ENCODE assay signal across 8 cellular contexts in the genomic region with DNA sequence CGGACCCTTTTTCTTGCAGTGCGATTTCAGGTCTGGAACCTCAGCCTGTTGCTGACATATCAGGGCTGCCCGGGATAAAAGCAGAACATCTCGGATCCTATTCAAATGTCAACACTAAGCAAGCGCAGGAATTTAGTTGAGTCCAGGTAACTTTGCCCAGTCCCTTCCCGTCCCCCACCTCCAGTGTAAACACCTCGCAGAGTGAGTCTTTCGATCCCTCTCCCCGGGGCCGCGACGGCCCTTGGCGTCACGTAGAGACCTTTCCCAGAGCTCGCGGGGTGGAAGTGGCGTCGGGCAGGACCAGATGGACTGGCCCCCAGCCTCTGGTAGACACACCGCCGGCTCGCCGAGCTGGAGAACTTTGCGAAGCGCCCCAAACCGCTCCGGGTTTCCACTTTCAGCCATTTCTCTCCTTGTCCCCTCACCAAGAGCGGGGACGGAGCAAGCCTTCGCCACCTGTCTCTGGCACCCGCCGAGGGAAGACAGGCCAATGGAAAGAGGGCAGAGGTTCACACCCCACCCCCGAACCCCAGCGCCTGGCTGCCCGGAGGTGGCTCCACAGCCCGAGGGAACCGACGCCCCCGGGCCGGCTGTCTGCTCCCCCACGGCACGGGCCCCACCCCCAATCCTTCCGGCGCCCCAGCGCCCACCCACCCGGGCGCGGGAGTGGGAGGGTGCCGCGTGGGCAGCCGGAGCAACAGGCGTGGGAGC. TPM values are rescaled to one million over a fixed set of nuclear protein-coding genes. Genes with fewer than 3 reads are reported as not detected.
DNase-seq lines count a peak whose midpoint lies in the region; ATAC-seq and TF ChIP-seq lines count a peak whose summit lies in the region.

No MANE protein-coding gene starts in this region.

- no peaks in the 10 kb centered on the region for H3K9me3 Mint-ChIP-seq in activated naive CD4-positive, alpha-beta T cell treated with anti-CD3 and anti-CD28 coated beads, Interleukin-2, amount 10 ng/mL, durations not matched to agents 7 days and 5 days
- H3K9me3 Mint-ChIP-seq in MCF 10A (ENCODE audit: unreplicated experiment) (no peaks in the 10 kb centered on the region), type B pancreatic cell (no peaks in the 10 kb centered on the region)

- peak overlapping the region; percentile 21 for H3K4me3 Mint-ChIP-seq in activated naive CD4-positive, alpha-beta T cell treated with anti-CD3 and anti-CD28 coated beads, Interleukin-2, amount 10 ng/mL, durations not matched to agents 7 days and 5 days
- H3K4me3 Mint-ChIP-seq in MCF 10A (ENCODE audit: unreplicated experiment) (peak overlapping the region; percentile 23), type B pancreatic cell (peak overlapping the region; percentile 81)

- WGBS in lung, 2 donors: 3 to 5% methylated on average over 49 to 51 of the region's 51 CpGs

- H3K27ac ChIP-seq in lung (ENCODE audit: low read depth in 1 of 2, low read length in 1 of 2): peak overlapping the region in 1 of 2 donors; percentile 91

- no peak overlapping the region for H3K27ac Mint-ChIP-seq in activated naive CD4-positive, alpha-beta T cell treated with anti-CD3 and anti-CD28 coated beads, Interleukin-2, amount 10 ng/mL, durations not matched to agents 7 days and 5 days
- H3K27ac Mint-ChIP-seq in MCF 10A (ENCODE audit: low read depth, unreplicated experiment): no peak overlapping the region
- no peak overlapping the region for H3K27ac Mint-ChIP-seq in type B pancreatic cell

- ATAC-seq in lung (ENCODE audit: insufficient read depth, low FRiP score): no peak

- POLR2A ChIA-PET in MCF 10A (lab: Yijun Ruan, JAX): no interaction called here

- H3K4me1 Mint-ChIP-seq in activated naive CD4-positive, alpha-beta T cell treated with anti-CD3 and anti-CD28 coated beads, Interleukin-2, amount 10 ng/mL, durations not matched to agents 7 days and 5 days: peaks cover 11% of the 10 kb centered on the region
- H3K4me1 Mint-ChIP-seq in MCF 10A (ENCODE audit: insufficient read depth, unreplicated experiment) (peaks cover 17% of the 10 kb centered on the region), type B pancreatic cell (ENCODE audit: unreplicated experiment) (no peaks in the 10 kb centered on the region)

- no peaks in the 10 kb centered on the region for H3K27me3 ChIP-seq in lung (ENCODE audit: control insufficient read depth, insufficient read depth)

- TF ChIP-seq CTCF in MCF 10A (IDR thresholded peaks at IDR 0.05; ENCODE audit: unreplicated experiment) (no peak), lung (IDR thresholded peaks at IDR 0.05; ENCODE audit: control extremely low read depth, extremely low read depth) (no peak), type B pancreatic cell (conservative IDR thresholded peaks at IDR 0.05) (no peak)

- peak overlapping the region; percentile 57 for H3K4me3 ChIP-seq in lung

- no peaks in the 10 kb centered on the region for H3K36me3 ChIP-seq in lung (ENCODE audit: control insufficient read depth in 2 of 2, insufficient read depth in 2 of 2, low read length in 2 of 2)

- peaks cover 81% of the 10 kb centered on the region for H3K27me3 Mint-ChIP-seq in activated naive CD4-positive, alpha-beta T cell treated with anti-CD3 and anti-CD28 coated beads, Interleukin-2, amount 10 ng/mL, durations not matched to agents 7 days and 5 days
- H3K27me3 Mint-ChIP-seq in MCF 10A (ENCODE audit: insufficient read depth, unreplicated experiment) (peaks cover 37% of the 10 kb centered on the region), type B pancreatic cell (peaks cover 91% of the 10 kb centered on the region)

- H3K4me1 ChIP-seq in lung (ENCODE audit: control insufficient read depth in 2 of 2, insufficient read depth in 2 of 2, low read length in 2 of 2): peaks cover 0 to 18% of the 10 kb centered on the region in 2 donors

- intact Hi-C loops in MCF 10A (cut with micrococcal nuclease): no loop called here

- CTCF ChIA-PET in activated naive CD4-positive, alpha-beta T cell treated with anti-CD3 and anti-CD28 coated beads, Interleukin-2, amount 10 ng/mL, durations not matched to agents 7 days and 5 days (lab: Charles Lee): interaction anchor here (1.0 kb wide), 1 partner anchor 12 kb away, joined by 4 read pairs; no protein-coding TSS in a partner anchor
- CTCF ChIA-PET in MCF 10A (lab: Yijun Ruan, JAX): interaction anchor here (0.6 to 0.7 kb wide), 2 partner anchors 201 to 220 kb away, joined by 3 read pairs; no protein-coding TSS in a partner anchor

- H3K36me3 Mint-ChIP-seq in activated naive CD4-positive, alpha-beta T cell treated with anti-CD3 and anti-CD28 coated beads, Interleukin-2, amount 10 ng/mL, durations not matched to agents 7 days and 5 days: no peaks in the 10 kb centered on the region
- H3K36me3 Mint-ChIP-seq in MCF 10A (ENCODE audit: insufficient read depth, unreplicated experiment) (no peaks in the 10 kb centered on the region), type B pancreatic cell (no peaks in the 10 kb centered on the region)

- no peaks in the 10 kb centered on the region for H3K9me3 ChIP-seq in lung (ENCODE audit: control insufficient read depth in 2 of 2, insufficient read depth in 1 of 2, low read length in 1 of 2)

- DNase-seq in activated naive CD4-positive, alpha-beta T cell treated with anti-CD3 and anti-CD28 coated beads, Interleukin-2, amount 10 ng/mL, durations not matched to agents 7 days and 5 days: no peak
- DNase-seq in activated naive CD4-positive, alpha-beta T cell treated with anti-CD3 and anti-CD28 coated beads, Interleukin-2, amount 50 U/mL, for 16 hours: no peak
- no peak for DNase-seq in MCF 10A (ENCODE audit: unreplicated experiment)
- DNase-seq in lung (ENCODE audit: low spot score): no peak
- DNase-seq in type B pancreatic cell (ENCODE audit: extremely low spot score, unreplicated experiment): no peak
- DNase-seq in activated CD4-positive, CD25-positive, alpha-beta regulatory T cell (lab: John Stamatoyannopoulos, UW): no peak
- DNase-seq in UCSD-AML1 (lab: John Stamatoyannopoulos, UW; ENCODE audit: unreplicated experiment): no peak
- DNase-seq in SW480 (ENCODE audit: low spot score): no peak

- BruUV-seq in MCF 10A (replicated peaks; lab: Mats Ljungman, UMichigan): no TSS peak

RNA-seq across cellular contexts. Expression of a gene that starts 0.6 kb away (rescaled TPM):
- not detected in 2 replicates for total RNA-seq in MCF 10A (2022)
- total RNA-seq in lung: 10 to 100 TPM in 1 of 2 donors, 1 to 10 TPM in 1; 8.0 to 12.1 TPM
- 1 to 10 TPM; 1.3 to 1.8 TPM for polyA plus RNA-seq in lung
- 1.2 and 2.2 TPM in 2 replicates for total RNA-seq in type B pancreatic cell (ENCODE audit: low replicate concordance)

Comparison
In these comparisons a context has a peak if more than half of its experiments do, and no peak if none do; other contexts are left out.
1. H3K4me3 Mint-ChIP-seq: peak in every context shown above with its lines; median percentile 81 in type B pancreatic cell; 23 in MCF 10A; 21 in activated naive CD4-positive, alpha-beta T cell treated with anti-CD3 and anti-CD28 coated beads, Interleukin-2, amount 10 ng/mL, durations not matched to agents 7 days and 5 days.